Comparison of ENCODE assay signal across 14 cellular contexts in the genomic region with DNA sequence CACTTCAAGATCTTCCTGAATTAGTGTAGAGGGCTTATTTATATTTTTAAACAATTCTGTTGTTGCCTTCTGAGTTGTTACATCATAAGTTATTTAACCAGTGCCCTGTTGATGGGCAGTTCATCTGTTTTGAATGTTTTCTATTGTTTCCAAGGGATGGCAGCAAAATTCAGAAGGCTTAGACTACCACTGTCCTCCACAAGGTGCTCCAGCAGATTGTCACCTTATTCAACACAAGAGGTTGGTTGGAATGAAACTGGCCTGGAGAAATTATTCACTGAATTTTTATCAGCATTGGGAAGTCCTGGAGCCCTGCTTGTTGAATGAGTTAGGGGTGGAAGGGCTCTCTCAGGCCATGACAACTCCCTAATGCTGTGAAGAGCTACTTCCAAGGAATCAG. TPM values are rescaled to one million over a fixed set of nuclear protein-coding genes. Genes with fewer than 3 reads are reported as not detected.
DNase-seq lines count a peak whose midpoint lies in the region; ATAC-seq and TF ChIP-seq lines count a peak whose summit lies in the region.
"Had no signal": no experiment of that assay in that cellular context is flagged by ENCODE, and none has a peak within 500 bp of the region (broad histone marks: within the 10 kb centered on the region; RNA-seq: fewer than 3 reads in every experiment).

No MANE protein-coding gene starts in this region.

- ATAC-seq in T-cell (replicated peaks in 1 of 4) = no peak
- ATAC-seq in GM21717 (IDR thresholded peaks at IDR 0.05; ENCODE audit: unreplicated experiment) = no peak
- ATAC-seq: GM12878 had no signal

- H3K9me3 ChIP-seq in CD8-positive, alpha-beta memory T cell (ENCODE audit: low read length) = no peaks in the 10 kb centered on the region
- H3K9me3 ChIP-seq: esophagus muscularis mucosa, right atrium auricular region, testis had no signal

- peaks cover 6 to 32% (median 6%) of the 10 kb centered on the region in 3 donors for H3K36me3 Mint-ChIP-seq in CD8-positive, alpha-beta memory T cell
- H3K36me3 Mint-ChIP-seq in T-cell (peaks cover 16% of the 10 kb centered on the region), mesothelial cell of epicardium (peaks cover 6% of the 10 kb centered on the region)

- no peak for DNase-seq in CD8-positive, alpha-beta memory T cell
- DNase-seq in T-cell (no peak), mesothelial cell of epicardium (ENCODE audit: low spot score in 2 of 2, unreplicated experiment in 2 of 2) (no peak), kidney glomerular epithelial cell (lab: John Stamatoyannopoulos, UW) (no peak), kidney tubule cell (ENCODE audit: low spot score) (no peak), OCI-M2 (lab: John Stamatoyannopoulos, UW; ENCODE audit: unreplicated experiment) (no peak)
- DNase-seq: IMR-90, NCI-H2107, testis had no signal

- H3K27me3 Mint-ChIP-seq in CD8-positive, alpha-beta memory T cell = peaks cover 9 to 12% of the 10 kb centered on the region in 2 donors
- H3K27me3 Mint-ChIP-seq in T-cell (peaks cover 6 to 9% of the 10 kb centered on the region in 2 donors), mesothelial cell of epicardium (ENCODE audit: low read depth) (peaks cover 2% of the 10 kb centered on the region)

- no peak overlapping the region for H3K4me3 ChIP-seq in CD8-positive, alpha-beta memory T cell (ENCODE audit: low read length)
- H3K4me3 ChIP-seq in GM12875 (ENCODE audit: low read depth, low read length) = no peak overlapping the region
- H3K4me3 ChIP-seq: GM12878, right atrium auricular region had no signal

- H3K9me3 Mint-ChIP-seq in CD8-positive, alpha-beta memory T cell = peaks cover 0 to 5% (median 0%) of the 10 kb centered on the region in 5 donors
- H3K9me3 Mint-ChIP-seq in T-cell (no peaks in the 10 kb centered on the region), mesothelial cell of epicardium (no peaks in the 10 kb centered on the region)

- H3K4me3 Mint-ChIP-seq in CD8-positive, alpha-beta memory T cell = peak overlapping the region in 6 of 7 donors; percentile 75 to 99 (median 94)
- H3K4me3 Mint-ChIP-seq in T-cell = peak overlapping the region; percentile 88 to 93 (median 89)
- H3K4me3 Mint-ChIP-seq in mesothelial cell of epicardium = peak overlapping the region; percentile 24

- POLR2A ChIA-PET in CD8-positive, alpha-beta memory T cell (lab: Charles Lee) = no interaction called here
- POLR2A ChIA-PET in T-cell (lab: Charles Lee) = interaction anchor here in 1 of 2 donors (0.6 kb wide), 1 partner anchor 465 kb away, joined by 3 read pairs; no protein-coding TSS in a partner anchor

- H3K4me1 ChIP-seq in CD8-positive, alpha-beta memory T cell (ENCODE audit: insufficient read depth, low read length) = peaks cover 36% of the 10 kb centered on the region

- H3K27ac ChIP-seq in CD8-positive, alpha-beta memory T cell (ENCODE audit: low read depth, low read length) = no peak overlapping the region
- H3K27ac ChIP-seq: esophagus muscularis mucosa, right atrium auricular region had no signal

- H3K27ac Mint-ChIP-seq in CD8-positive, alpha-beta memory T cell = peak overlapping the region in 7 of 8 donors; percentile 5 to 97 (median 63)
- H3K27ac Mint-ChIP-seq in T-cell = peak overlapping the region; percentile 52 to 79
- H3K27ac Mint-ChIP-seq in mesothelial cell of epicardium = no peak overlapping the region

- peak; percentile 2; the same call in 1 of the 2 replicates for TF ChIP-seq CTCF in GM12875 (IDR thresholded peaks at IDR 0.05; ENCODE audit: borderline replicate concordance, insufficient read depth, low read depth, low read length)
- TF ChIP-seq CTCF in mesothelial cell of epicardium (IDR thresholded peaks at IDR 0.05; ENCODE audit: unreplicated experiment) = no peak

- CTCF ChIA-PET in CD8-positive, alpha-beta memory T cell (lab: Charles Lee) = interaction anchor here (1.5 to 1.8 kb wide), 2 partner anchors 10 to 59 kb away, joined by 5 read pairs; no protein-coding TSS in a partner anchor
- CTCF ChIA-PET in T-cell (lab: Charles Lee) = interaction anchor here (0.6 to 1.1 kb wide), 2 partner anchors 10 to 112 kb away, joined by 4 to 5 read pairs; no protein-coding TSS in a partner anchor

- H3K27me3 ChIP-seq in CD8-positive, alpha-beta memory T cell (ENCODE audit: insufficient read depth, low read length, poor library complexity, severe bottlenecking) = peaks cover 8% of the 10 kb centered on the region
- H3K27me3 ChIP-seq: esophagus muscularis mucosa, right atrium auricular region, testis had no signal

- H3K4me1 Mint-ChIP-seq in CD8-positive, alpha-beta memory T cell = peaks cover 39 to 48% (median 46%) of the 10 kb centered on the region in 3 donors
- H3K4me1 Mint-ChIP-seq in T-cell (peaks cover 42 to 45% (median 43%) of the 10 kb centered on the region in 3 donors), mesothelial cell of epicardium (peaks cover 41% of the 10 kb centered on the region)

- H3K36me3 ChIP-seq in CD8-positive, alpha-beta memory T cell (ENCODE audit: insufficient read depth, low read length) = no peaks in the 10 kb centered on the region
- H3K36me3 ChIP-seq: right atrium auricular region had no signal

RNA-seq across cellular contexts. Expression of a gene that starts 1.3 kb away (rescaled TPM):
- 10 to 100 TPM; 16.0 to 16.3 TPM for total RNA-seq in CD8-positive, alpha-beta memory T cell
- polyA plus RNA-seq in CD8-positive, alpha-beta memory T cell = 16.9 TPM
- total RNA-seq in T-cell (10 to 100 TPM; 14.1 to 27.7 (median 26.0) TPM), mesothelial cell of epicardium (36.7 to 37.5 TPM (median 36.9 TPM) in 3 replicates)

RNA-seq across cellular contexts. Expression of a gene that starts 14.2 kb away (rescaled TPM):
- total RNA-seq in CD8-positive, alpha-beta memory T cell = not detected
- not detected for polyA plus RNA-seq in CD8-positive, alpha-beta memory T cell
- total RNA-seq in T-cell = not detected
- total RNA-seq in mesothelial cell of epicardium = 0.14 TPM in 1 of 3 replicates, not detected in the others
- total RNA-seq: esophagus muscularis mucosa, GM12878, IMR-90, right atrium auricular region had no signal
- polyA plus RNA-seq: IMR-90 had no signal

RNA-seq across cellular contexts. Expression of a gene that starts 31.4 kb away (rescaled TPM):
- total RNA-seq in CD8-positive, alpha-beta memory T cell = not detected
- not detected for polyA plus RNA-seq in CD8-positive, alpha-beta memory T cell
- total RNA-seq in T-cell = under 1 TPM in 1 of 5 donors, not detected in 4; 0.29 TPM
- not detected in 3 replicates for total RNA-seq in mesothelial cell of epicardium
- total RNA-seq: esophagus muscularis mucosa, GM12878, IMR-90, right atrium auricular region, testis had no signal
- polyA plus RNA-seq: GM12878, IMR-90 had no signal

RNA-seq across cellular contexts. Expression of a gene that starts 31.4 kb away (rescaled TPM):
- not detected for total RNA-seq in CD8-positive, alpha-beta memory T cell
- not detected for polyA plus RNA-seq in CD8-positive, alpha-beta memory T cell
- total RNA-seq in T-cell (not detected), mesothelial cell of epicardium (0.60 to 1.0 TPM (median 0.66 TPM) in 3 replicates)
- total RNA-seq: esophagus muscularis mucosa, GM12878, IMR-90, right atrium auricular region had no signal
- polyA plus RNA-seq: GM12878, IMR-90 had no signal

RNA-seq across cellular contexts. Expression of a gene that starts 48.7 kb away (rescaled TPM):
- total RNA-seq in CD8-positive, alpha-beta memory T cell = not detected
- polyA plus RNA-seq in CD8-positive, alpha-beta memory T cell = not detected
- total RNA-seq in T-cell = not detected
- 0.34 to 0.62 TPM (median 0.58 TPM) in 3 replicates for total RNA-seq in mesothelial cell of epicardium
- total RNA-seq: esophagus muscularis mucosa, IMR-90, right atrium auricular region had no signal
- polyA plus RNA-seq: IMR-90 had no signal

Comparison
In these comparisons a context has a peak if more than half of its experiments do, and no peak if none do; other contexts are left out.
1. H3K4me3 Mint-ChIP-seq: peak in every context shown above with its lines; median percentile 94 in CD8-positive, alpha-beta memory T cell; 89 in T-cell; 24 in mesothelial cell of epicardium.